11 cellular contexts compared by ENCODE assay signal in the genomic region with DNA sequence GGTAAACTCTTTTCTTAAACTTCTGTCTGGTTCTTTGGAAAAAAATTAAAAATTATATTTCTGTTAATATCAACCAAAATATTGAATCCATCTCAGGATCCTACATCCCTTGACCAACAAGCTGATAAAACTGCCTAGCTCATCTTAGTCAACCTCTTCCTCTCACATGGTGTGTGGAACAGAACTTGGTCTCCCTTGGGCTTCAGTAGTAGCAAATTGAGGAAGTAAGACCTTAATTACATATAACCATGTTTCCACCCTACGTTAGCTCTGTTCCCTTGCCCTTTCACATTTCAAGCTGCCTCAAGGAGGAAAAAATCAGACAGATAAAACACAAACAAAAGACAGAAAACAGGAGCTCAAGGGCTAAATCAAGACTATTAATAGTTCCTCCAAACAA.
DNase-seq lines count a peak whose midpoint lies in the region; ATAC-seq, FAIRE-seq and TF ChIP-seq lines count a peak whose summit lies in the region.
"Had no signal": no experiment of that assay in that cellular context is flagged by ENCODE, and none has a peak within 500 bp of the region (broad histone marks: within the 10 kb centered on the region; RNA-seq: fewer than 3 reads in every experiment).

No MANE protein-coding gene starts in this region.

- no peak overlapping the region for H2AFZ ChIP-seq in HepG2 (ENCODE audit: low read length)

- in situ Hi-C loops in HepG2 (cut with HindIII; ENCODE audit: extremely low pct_ligation_motif_present, low pct_unique_long_range_greater_than_20kb), result no loop called here

- H4K20me1 ChIP-seq in HepG2 (ENCODE audit: insufficient read depth, low read length), result no peaks in the 10 kb centered on the region

- TF ChIP-seq POLR2A in right lobe of liver (IDR thresholded peaks at IDR 0.05), result no peak
- no peak for TF ChIP-seq POLR2A in HepG2 (IDR thresholded peaks at IDR 0.05; ENCODE audit: insufficient read depth in 1 of 2, low read depth in 2 of 2, low read length in 2 of 2)

- no peaks in the 10 kb centered on the region for H3K27me3 Mint-ChIP-seq in activated T-cell treated with anti-CD3 and anti-CD28 coated beads, Interleukin-2, amount 50 U/mL, for 72 hours (ENCODE audit: low read depth)
- H3K27me3 Mint-ChIP-seq in activated CD4-positive, alpha-beta T cell treated with anti-CD3 and anti-CD28 coated beads for 36 hours, result peaks cover 6% of the 10 kb centered on the region

- intact Hi-C loops in right lobe of liver (cut with DNase I), result no loop called here
- intact Hi-C loops in HepG2 (cut with micrococcal nuclease; ENCODE audit: unreplicated experiment), result no loop called here
- intact Hi-C loops in upper lobe of right lung (cut with DNase I), result no loop called here
- intact Hi-C loops in activated CD4-positive, alpha-beta T cell treated with anti-CD3 and anti-CD28 coated beads for 36 hours (cut with DNase I, micrococcal nuclease), result no loop called here

- CTCF ChIA-PET in HepG2 (lab: Yijun Ruan, JAX; ENCODE audit: low intra/inter-chr PET ratio, low total read pairs), result no interaction called here
- CTCF ChIA-PET in activated CD4-positive, alpha-beta T cell treated with anti-CD3 and anti-CD28 coated beads for 36 hours (lab: Charles Lee), result interaction anchor here (3.4 kb wide), 1 partner anchor 10 kb away, joined by 19 read pairs; no protein-coding TSS in a partner anchor

- no peaks in the 10 kb centered on the region for H3K9me3 ChIP-seq in right lobe of liver
- H3K9me3 ChIP-seq in HepG2 (ENCODE audit: low read length), result no peaks in the 10 kb centered on the region
- no peaks in the 10 kb centered on the region for H3K9me3 ChIP-seq in upper lobe of right lung
- H3K9me3 ChIP-seq: A549 had no signal

- WGBS in right lobe of liver (ENCODE audit: insufficient coverage, low coverage, low lambda C conversion rate, missing lambda C conversion rate), result 26% methylated on average over 1 of the region's 1 CpG
- whole genome bisulfite sequencing in HepG2 (ENCODE audit: low lambda C conversion rate), result 25% methylated on average over 1 of the region's 1 CpG

- no peaks in the 10 kb centered on the region for H3K27me3 ChIP-seq in right lobe of liver
- H3K27me3 ChIP-seq in HepG2 (ENCODE audit: control insufficient read depth in 1 of 2, insufficient read depth in 2 of 2, low read length in 2 of 2), result no peaks in the 10 kb centered on the region
- H3K27me3 ChIP-seq in upper lobe of right lung, result no peaks in the 10 kb centered on the region

- no peak overlapping the region for H3K4me2 ChIP-seq in HepG2 (ENCODE audit: low read depth, low read length)
- H3K4me2 ChIP-seq: A549 had no signal

- no peak overlapping the region for H3K4me3 ChIP-seq in right lobe of liver
- H3K4me3 ChIP-seq in HepG2 (replicated peaks in 1 of 3; ENCODE audit: insufficient read depth in 1 of 3, low read depth in 2 of 3, low read length in 3 of 3), result no peak overlapping the region
- no peak overlapping the region for H3K4me3 ChIP-seq in upper lobe of right lung
- H3K4me3 ChIP-seq: A549 had no signal

- H3K36me3 Mint-ChIP-seq in activated T-cell treated with anti-CD3 and anti-CD28 coated beads, Interleukin-2, amount 50 U/mL, for 72 hours (ENCODE audit: insufficient read depth in 2 of 2), result no peaks in the 10 kb centered on the region
- H3K36me3 Mint-ChIP-seq in activated CD4-positive, alpha-beta T cell treated with anti-CD3 and anti-CD28 coated beads for 36 hours (ENCODE audit: low read depth), result no peaks in the 10 kb centered on the region
- H3K36me3 Mint-ChIP-seq: WTC11 had no signal

- no peak for DNase-seq in right lobe of liver
- DNase-seq in HepG2 (ENCODE audit: low spot score), result no peak
- peak; percentile 75 to 90 for DNase-seq in NOMO-1 (lab: John Stamatoyannopoulos, UW; ENCODE audit: unreplicated experiment in 2 of 2)
- no peak for DNase-seq in upper lobe of right lung
- DNase-seq in activated T-cell treated with anti-CD3 and anti-CD28 coated beads, Interleukin-2, amount 50 U/mL, for 72 hours, result no peak
- DNase-seq in frontal cortex (ENCODE audit: low spot score in 2 of 2), result no peak
- DNase-seq in activated CD4-positive, alpha-beta T cell treated with anti-CD3 and anti-CD28 coated beads for 36 hours, result no peak

- H3K79me2 ChIP-seq in HepG2 (ENCODE audit: insufficient read depth, low read length), result no peaks in the 10 kb centered on the region

- H3K4me1 ChIP-seq in right lobe of liver, result no peaks in the 10 kb centered on the region
- peaks cover 13% of the 10 kb centered on the region for H3K4me1 ChIP-seq in HepG2 (ENCODE audit: insufficient read depth, low read length)
- H3K4me1 ChIP-seq in upper lobe of right lung, result peaks cover 2% of the 10 kb centered on the region

- ATAC-seq in right lobe of liver (peak in 3 of 4 donors; percentile 24 to 50 (median 37)), HepG2 (no peak), HG02943 (IDR thresholded peaks at IDR 0.05; ENCODE audit: low read depth, unreplicated experiment) (peak; percentile 73), upper lobe of right lung (peak; percentile 75)
- no peak for ATAC-seq in activated T-cell treated with anti-CD3 and anti-CD28 coated beads, Interleukin-2, amount 50 U/mL, for 72 hours (replicated peaks in 1 of 2)
- no peak for ATAC-seq in activated CD4-positive, alpha-beta T cell treated with anti-CD3 and anti-CD28 coated beads for 36 hours
- ATAC-seq: A549, WTC11 had no signal

- BruUV-seq in HepG2 (replicated peaks; lab: Mats Ljungman, UMichigan), result no TSS peak

- no peak for FAIRE-seq in HepG2 (lab: Jason Lieb, UNC)
- FAIRE-seq in frontal cortex (lab: Jason Lieb, UNC), result no peak
- FAIRE-seq: islet of Langerhans had no signal

- POLR2A ChIA-PET in HepG2 (lab: Yijun Ruan, JAX), result no interaction called here
- POLR2A ChIA-PET in activated CD4-positive, alpha-beta T cell treated with anti-CD3 and anti-CD28 coated beads for 36 hours (lab: Charles Lee), result no interaction called here

- TF ChIP-seq CTCF in right lobe of liver (IDR thresholded peaks at IDR 0.05), result no peak
- no peak for TF ChIP-seq CTCF in HepG2 (CRISPR knock-in tag; IDR thresholded peaks at IDR 0.05)
- no peak for TF ChIP-seq CTCF in upper lobe of right lung (IDR thresholded peaks at IDR 0.05)

- TF ChIP-seq RAD21 in HepG2 (CRISPR knock-in tag; IDR thresholded peaks at IDR 0.05), result no peak

- H3K9me3 Mint-ChIP-seq in activated T-cell treated with anti-CD3 and anti-CD28 coated beads, Interleukin-2, amount 50 U/mL, for 72 hours, result peaks cover 1 to 2% of the 10 kb centered on the region in 2 donors
- H3K9me3 Mint-ChIP-seq in activated CD4-positive, alpha-beta T cell treated with anti-CD3 and anti-CD28 coated beads for 36 hours (ENCODE audit: low read depth), result no peaks in the 10 kb centered on the region

- no peak for TF ChIP-seq EP300 in HepG2 (IDR thresholded peaks at IDR 0.05; ENCODE audit: low read depth in 2 of 2, low read length in 2 of 2)
- TF ChIP-seq EP300 in HepG2 (CRISPR knock-in tag; IDR thresholded peaks at IDR 0.05; ENCODE audit: borderline replicate concordance), result no peak

- no peak overlapping the region for H3K9ac ChIP-seq in HepG2 (ENCODE audit: insufficient read depth, low read depth, low read length)

- no peak overlapping the region for H3K27ac Mint-ChIP-seq in activated T-cell treated with anti-CD3 and anti-CD28 coated beads, Interleukin-2, amount 50 U/mL, for 72 hours
- H3K27ac Mint-ChIP-seq in activated CD4-positive, alpha-beta T cell treated with anti-CD3 and anti-CD28 coated beads for 36 hours, result no peak overlapping the region
- H3K27ac Mint-ChIP-seq: WTC11 had no signal

- no peaks in the 10 kb centered on the region for H3K4me1 Mint-ChIP-seq in activated T-cell treated with anti-CD3 and anti-CD28 coated beads, Interleukin-2, amount 50 U/mL, for 72 hours (ENCODE audit: low read depth)
- no peaks in the 10 kb centered on the region for H3K4me1 Mint-ChIP-seq in activated CD4-positive, alpha-beta T cell treated with anti-CD3 and anti-CD28 coated beads for 36 hours

- no peak overlapping the region for H3K4me3 Mint-ChIP-seq in activated T-cell treated with anti-CD3 and anti-CD28 coated beads, Interleukin-2, amount 50 U/mL, for 72 hours
- no peak overlapping the region for H3K4me3 Mint-ChIP-seq in activated CD4-positive, alpha-beta T cell treated with anti-CD3 and anti-CD28 coated beads for 36 hours
- H3K4me3 Mint-ChIP-seq: WTC11 had no signal

- no peaks in the 10 kb centered on the region for H3K36me3 ChIP-seq in right lobe of liver
- no peaks in the 10 kb centered on the region for H3K36me3 ChIP-seq in HepG2 (replicated peaks in 1 of 2; ENCODE audit: control insufficient read depth in 1 of 2, insufficient read depth in 2 of 2, low read length in 2 of 2)
- H3K36me3 ChIP-seq in upper lobe of right lung, result no peaks in the 10 kb centered on the region

- no peak overlapping the region for H3K27ac ChIP-seq in right lobe of liver
- H3K27ac ChIP-seq in HepG2 (ENCODE audit: extremely low read length, insufficient read depth, low read length), result no peak overlapping the region
- H3K27ac ChIP-seq in upper lobe of right lung, result no peak overlapping the region

TF ChIP-seq in HepG2, 621 proteins besides CTCF, POLR2A, EP300 and RAD21:
- no peak for TF ChIP-seq AGO1 (IDR thresholded peaks at IDR 0.05; ENCODE audit: low read depth, low read length, poor library complexity, severe bottlenecking)
TF ChIP-seq in HepG2: peak in this region for 0.

Comparison
In these comparisons a context has a peak if more than half of its experiments do, and no peak if none do; other contexts are left out.
1. ATAC-seq: peak in right lobe of liver (3 of 4), HG02943 (single experiment) and upper lobe of right lung (single experiment); none in HepG2 (single experiment), activated T-cell treated with anti-CD3 and anti-CD28 coated beads, Interleukin-2, amount 50 U/mL, for 72 hours (0 of 2) and activated CD4-positive, alpha-beta T cell treated with anti-CD3 and anti-CD28 coated beads for 36 hours (single experiment).
2. DNase-seq: peak in NOMO-1 (2 of 2); none in right lobe of liver (0 of 3), HepG2 (single experiment), upper lobe of right lung (single experiment), activated T-cell treated with anti-CD3 and anti-CD28 coated beads, Interleukin-2, amount 50 U/mL, for 72 hours (0 of 2), frontal cortex (0 of 2) and activated CD4-positive, alpha-beta T cell treated with anti-CD3 and anti-CD28 coated beads for 36 hours (single experiment).